In the genomic region with DNA sequence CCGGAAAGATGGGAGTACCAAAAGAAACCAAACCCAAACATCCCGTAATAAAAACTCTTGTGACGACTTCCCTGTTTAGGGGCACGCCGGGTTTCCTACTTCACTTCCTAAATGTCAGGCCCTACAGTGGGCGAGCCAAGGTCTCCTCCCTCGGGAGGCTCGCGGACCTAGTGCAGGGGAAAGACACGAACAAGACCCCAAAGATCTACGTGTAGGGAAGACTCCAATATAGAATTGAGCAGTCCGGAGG, we compare ENCODE assay signal across 7 cellular contexts. TPM values are rescaled to one million over a fixed set of nuclear protein-coding genes. Genes with fewer than 3 reads are reported as not detected.
DNase-seq lines count a peak whose midpoint lies in the region; ATAC-seq and TF ChIP-seq lines count a peak whose summit lies in the region.

No MANE protein-coding gene starts in this region.

- H3K4me3 ChIP-seq in KMS-11 (IDR thresholded peaks at IDR 0.05; ENCODE audit: insufficient read depth, low read depth, low read length) (no peak overlapping the region), cardiac muscle cell (peak overlapping the region; percentile 64)

- H3K27me3 ChIP-seq in KMS-11 (ENCODE audit: insufficient read depth, low read depth) (no peaks in the 10 kb centered on the region), cardiac muscle cell (no peaks in the 10 kb centered on the region)

- DNase-seq in GM03348 (ENCODE audit: low spot score) (peak; percentile 51), cardiac muscle cell (ENCODE audit: low read depth in 1 of 2, low spot score in 1 of 2) (peak in 1 of 2 donors; percentile 37), progenitor cell of endocrine pancreas (ENCODE audit: low spot score, unreplicated experiment) (no peak)
- peak; percentile 46 for DNase-seq in activated naive CD4-positive, alpha-beta T cell treated with anti-CD3 and anti-CD28 coated beads, Interleukin-2, amount 10 ng/mL, durations not matched to agents 7 days and 5 days

- peaks cover 24% of the 10 kb centered on the region; the same call in 1 of the 2 replicates for H3K79me2 ChIP-seq in KMS-11 (ENCODE audit: insufficient read depth, low read depth)

- TF ChIP-seq CTCF in KMS-11 (conservative IDR thresholded peaks at IDR 0.05; ENCODE audit: low read depth, low read length): no peak
- no peak for TF ChIP-seq CTCF in cardiac muscle cell (IDR thresholded peaks at IDR 0.05; ENCODE audit: low read depth, low read length)
- TF ChIP-seq CTCF in progenitor cell of endocrine pancreas (IDR thresholded peaks at IDR 0.05; ENCODE audit: unreplicated experiment): no peak

- CTCF ChIA-PET in activated naive CD4-positive, alpha-beta T cell treated with anti-CD3 and anti-CD28 coated beads, Interleukin-2, amount 10 ng/mL, durations not matched to agents 7 days and 5 days (lab: Charles Lee): interaction anchor here (0.8 to 2.2 kb wide), 11 partner anchors 11 to 246 kb away, joined by 3 to 13 read pairs (median 4); partner anchors contain the start of genes CPSF2 and NDUFB1

- ATAC-seq in GM21526 (IDR thresholded peaks at IDR 0.05; ENCODE audit: low FRiP score, unreplicated experiment): peak; percentile 21
- no peak for ATAC-seq in HG03025 (IDR thresholded peaks at IDR 0.05; ENCODE audit: low FRiP score, unreplicated experiment)

- peaks cover 4% of the 10 kb centered on the region for H3K27me3 Mint-ChIP-seq in activated naive CD4-positive, alpha-beta T cell treated with anti-CD3 and anti-CD28 coated beads, Interleukin-2, amount 10 ng/mL, durations not matched to agents 7 days and 5 days
- peaks cover 7% of the 10 kb centered on the region for H3K27me3 Mint-ChIP-seq in progenitor cell of endocrine pancreas

- H4K20me1 ChIP-seq in KMS-11 (ENCODE audit: insufficient read depth): no peaks in the 10 kb centered on the region

- peak overlapping the region; percentile 75 for H2AFZ ChIP-seq in KMS-11 (ENCODE audit: low read depth)

- peaks cover 2% of the 10 kb centered on the region for H3K4me1 ChIP-seq in KMS-11 (ENCODE audit: low read depth, poor library complexity, severe bottlenecking)
- H3K4me1 ChIP-seq in cardiac muscle cell (ENCODE audit: low read depth): no peaks in the 10 kb centered on the region

- no peaks in the 10 kb centered on the region for H3K36me3 Mint-ChIP-seq in activated naive CD4-positive, alpha-beta T cell treated with anti-CD3 and anti-CD28 coated beads, Interleukin-2, amount 10 ng/mL, durations not matched to agents 7 days and 5 days
- H3K36me3 Mint-ChIP-seq in progenitor cell of endocrine pancreas (ENCODE audit: insufficient read depth): no peaks in the 10 kb centered on the region

- peak overlapping the region; percentile 88 for H3K4me3 Mint-ChIP-seq in activated naive CD4-positive, alpha-beta T cell treated with anti-CD3 and anti-CD28 coated beads, Interleukin-2, amount 10 ng/mL, durations not matched to agents 7 days and 5 days
- peak overlapping the region; percentile 92 for H3K4me3 Mint-ChIP-seq in progenitor cell of endocrine pancreas (ENCODE audit: low read depth)

- peak overlapping the region; percentile 30; the same call in 1 of the 2 replicates for H3K9ac ChIP-seq in KMS-11

- H3K4me1 Mint-ChIP-seq in activated naive CD4-positive, alpha-beta T cell treated with anti-CD3 and anti-CD28 coated beads, Interleukin-2, amount 10 ng/mL, durations not matched to agents 7 days and 5 days: peaks cover 39% of the 10 kb centered on the region
- H3K4me1 Mint-ChIP-seq in progenitor cell of endocrine pancreas (ENCODE audit: low read depth): peaks cover 11% of the 10 kb centered on the region

- H3K9me3 Mint-ChIP-seq in activated naive CD4-positive, alpha-beta T cell treated with anti-CD3 and anti-CD28 coated beads, Interleukin-2, amount 10 ng/mL, durations not matched to agents 7 days and 5 days: no peaks in the 10 kb centered on the region
- H3K9me3 Mint-ChIP-seq in progenitor cell of endocrine pancreas (ENCODE audit: low read depth): no peaks in the 10 kb centered on the region

- H3K9me3 ChIP-seq in cardiac muscle cell (ENCODE audit: low read depth): no peaks in the 10 kb centered on the region

- H3K27ac ChIP-seq in KMS-11 (peak overlapping the region; percentile 24; the same call in 1 of the 2 replicates), cardiac muscle cell (peak overlapping the region; percentile 58)

- H3K36me3 ChIP-seq in KMS-11 (ENCODE audit: insufficient read depth): no peaks in the 10 kb centered on the region
- H3K36me3 ChIP-seq in cardiac muscle cell: no peaks in the 10 kb centered on the region

- peak overlapping the region; percentile 88 for H3K27ac Mint-ChIP-seq in activated naive CD4-positive, alpha-beta T cell treated with anti-CD3 and anti-CD28 coated beads, Interleukin-2, amount 10 ng/mL, durations not matched to agents 7 days and 5 days
- H3K27ac Mint-ChIP-seq in progenitor cell of endocrine pancreas: peak overlapping the region; percentile 93

- H3K4me2 ChIP-seq in KMS-11: peak overlapping the region; percentile 57

RNA-seq across cellular contexts. Expression of gene ATXN3, which starts 0.6 kb away (rescaled TPM):
- total RNA-seq in cardiac muscle cell: 23.7 and 41.1 TPM in 2 replicates
- 26.3 and 27.9 TPM in 2 replicates for polyA plus RNA-seq in cardiac muscle cell
- 31.9 and 33.4 TPM in 2 replicates for total RNA-seq in progenitor cell of endocrine pancreas

RNA-seq across cellular contexts. Expression of gene NDUFB1, which starts 15.7 kb away (rescaled TPM):
- total RNA-seq in cardiac muscle cell: 154 and 223 TPM in 2 replicates
- polyA plus RNA-seq in cardiac muscle cell: 458 and 613 TPM in 2 replicates
- 96.3 and 99.0 TPM in 2 replicates for total RNA-seq in progenitor cell of endocrine pancreas

RNA-seq across cellular contexts. Expression of gene CPSF2, which starts 16.0 kb away (rescaled TPM):
- total RNA-seq in cardiac muscle cell (55.2 and 63.6 TPM in 2 replicates), progenitor cell of endocrine pancreas (73.5 and 76.2 TPM in 2 replicates)
- polyA plus RNA-seq in cardiac muscle cell: 27.6 and 35.2 TPM in 2 replicates
